ENCODE assay signal across 18 cellular contexts in genomic region chr5:76947064-76947463, GRCh38. TPM values are rescaled to one million over a fixed set of nuclear protein-coding genes. Genes with fewer than 3 reads are reported as not detected.
"Had no signal": no experiment of that assay in that cellular context is flagged by ENCODE, and none has a peak within 500 bp of the region (broad histone marks: within the 10 kb centered on the region; RNA-seq: fewer than 3 reads in every experiment).

No MANE protein-coding gene starts in this region.

- H3K27ac ChIP-seq: left lung, tibial nerve had no signal

- H3K4me3 ChIP-seq: left lung, tibial nerve had no signal

- H3K36me3 ChIP-seq: left lung, tibial nerve had no signal

- DNase-seq: activated CD4-positive, alpha-beta memory T cell treated with anti-CD3 and anti-CD28 coated beads, Interleukin-2, amount 10 ng/mL, durations not matched to agents 7 days and 5 days; activated CD4-positive, alpha-beta T cell treated with anti-CD3 and anti-CD28 coated beads, Interleukin-2, amount 10 ng/mL, durations not matched to agents 24 days and 14 days; activated CD8-positive, alpha-beta memory T cell treated with anti-CD3 and anti-CD28 coated beads, Interleukin-2, amount 10 ng/mL, durations not matched to agents 7 days and 5 days; activated gamma-delta T cell; aorta; central memory CD4-positive, alpha-beta T cell; foreskin fibroblast; immature natural killer cell; left lung; mammary epithelial cell; stimulated activated CD4-positive, alpha-beta T cell treated with anti-CD3 and anti-CD28 coated beads, Interleukin-1b, Interleukin-23, amount 100 ng/mL, for 48 hours; substantia nigra; T-helper 1 cell had no signal

- H3K27me3 ChIP-seq: tibial nerve had no signal

- H3K4me1 ChIP-seq: left lung, tibial nerve had no signal

- H3K9me3 ChIP-seq: left lung, tibial nerve had no signal

RNA-seq across cellular contexts. Expression of gene CRHBP, which starts 5.8 kb away (rescaled TPM):
- total RNA-seq: activated T-helper 1 cell treated with anti-CD3 and anti-CD28 coated beads, Interleukin-12 subunit alpha, Interleukin-12 subunit beta, Interleukin-2, Interleukin-4 antibody, amounts not matched to agents 30 ng/mL and 10 ng/mL and 1 ng/mL, durations not matched to agents 14 hours and 24 hours and 36 hours; epithelial cell of proximal tubule; kidney epithelial cell; mammary epithelial cell; natural killer cell treated with Interleukin-12 subunit alpha and Interleukin-12 subunit beta and Interleukin-15 and Interleukin-18, amount 100 ng/mL, for 72 hours had no signal
- polyA plus RNA-seq: immature natural killer cell, mammary epithelial cell had no signal
